12 cellular contexts compared by ENCODE assay signal in the genomic region with DNA sequence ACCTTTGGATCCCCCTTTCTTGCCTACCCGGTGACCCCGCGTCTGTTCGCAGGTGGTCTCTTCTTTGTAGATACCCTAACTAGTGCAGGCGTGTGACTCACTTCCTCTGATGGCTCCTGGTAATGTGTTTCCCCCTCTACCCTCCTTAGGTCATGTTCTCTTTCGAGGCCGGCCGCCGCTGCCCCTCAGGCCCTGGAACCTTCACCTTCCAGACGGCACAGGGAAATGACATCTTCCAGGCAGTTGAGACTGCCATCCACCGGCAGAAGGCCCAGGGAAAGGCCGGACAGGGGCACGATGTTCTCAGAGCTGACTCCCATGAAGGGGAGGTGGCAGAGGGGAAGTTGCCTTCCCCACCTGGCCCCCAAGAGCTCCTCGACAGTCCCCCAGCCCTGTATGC. TPM values are rescaled to one million over a fixed set of nuclear protein-coding genes. Genes with fewer than 3 reads are reported as not detected.
DNase-seq lines count a peak whose midpoint lies in the region; ATAC-seq and TF ChIP-seq lines count a peak whose summit lies in the region.
"Had no signal": no experiment of that assay in that cellular context is flagged by ENCODE, and none has a peak within 500 bp of the region (broad histone marks: within the 10 kb centered on the region; RNA-seq: fewer than 3 reads in every experiment).

No MANE protein-coding gene starts in this region.

- no peak overlapping the region for H3K27ac ChIP-seq in RWPE1
- H3K27ac ChIP-seq: brain microvascular endothelial cell had no signal

- no peak for TF ChIP-seq CTCF in RWPE1 (conservative IDR thresholded peaks at IDR 0.05; ENCODE audit: low read depth)

- H3K27me3 Mint-ChIP-seq in stimulated activated naive CD8-positive, alpha-beta T cell treated with anti-CD3 and anti-CD28 coated beads, Interleukin-15, Interleukin-2, amounts not matched to agents 100 ng/mL and 50 ng/mL, for 24 hours = peaks cover 12% of the 10 kb centered on the region
- H3K27me3 Mint-ChIP-seq in activated naive CD8-positive, alpha-beta T cell = peaks cover 5% of the 10 kb centered on the region
- peaks cover 9 to 33% (median 21%) of the 10 kb centered on the region in 5 donors for H3K27me3 Mint-ChIP-seq in naive thymus-derived CD8-positive, alpha-beta T cell

- H3K36me3 Mint-ChIP-seq in stimulated activated naive CD8-positive, alpha-beta T cell treated with anti-CD3 and anti-CD28 coated beads, Interleukin-15, Interleukin-2, amounts not matched to agents 100 ng/mL and 50 ng/mL, for 24 hours (ENCODE audit: low read depth) = no peaks in the 10 kb centered on the region
- H3K36me3 Mint-ChIP-seq in activated naive CD8-positive, alpha-beta T cell = no peaks in the 10 kb centered on the region
- H3K36me3 Mint-ChIP-seq in naive thymus-derived CD8-positive, alpha-beta T cell = no peaks in the 10 kb centered on the region

- no peak overlapping the region for H3K27ac Mint-ChIP-seq in stimulated activated naive CD8-positive, alpha-beta T cell treated with anti-CD3 and anti-CD28 coated beads, Interleukin-15, Interleukin-2, amounts not matched to agents 100 ng/mL and 50 ng/mL, for 24 hours
- H3K27ac Mint-ChIP-seq in activated naive CD8-positive, alpha-beta T cell = no peak overlapping the region
- H3K27ac Mint-ChIP-seq in naive thymus-derived CD8-positive, alpha-beta T cell = peak overlapping the region in 4 of 10 donors; percentile 46 to 71 (median 54)

- no peak for DNase-seq in stimulated activated naive CD8-positive, alpha-beta T cell treated with anti-CD3 and anti-CD28 coated beads, Interleukin-15, Interleukin-2, amounts not matched to agents 100 U/mL and 50 U/mL, for 24 hours
- no peak for DNase-seq in naive thymus-derived CD8-positive, alpha-beta T cell
- DNase-seq in NCI-H226 (no peak), RWPE1 (ENCODE audit: low spot score) (no peak)
- DNase-seq: brain microvascular endothelial cell; NCI-H526 treated with DMSO at 0.1 percent for 48 hours; stimulated activated naive CD4-positive, alpha-beta T cell had no signal

- H3K4me3 Mint-ChIP-seq in stimulated activated naive CD8-positive, alpha-beta T cell treated with anti-CD3 and anti-CD28 coated beads, Interleukin-15, Interleukin-2, amounts not matched to agents 100 ng/mL and 50 ng/mL, for 24 hours = peak overlapping the region; percentile 94
- peak overlapping the region; percentile 60 for H3K4me3 Mint-ChIP-seq in activated naive CD8-positive, alpha-beta T cell
- peak overlapping the region; percentile 27 to 98 (median 90) for H3K4me3 Mint-ChIP-seq in naive thymus-derived CD8-positive, alpha-beta T cell

- no peak for ATAC-seq in stimulated activated naive CD8-positive, alpha-beta T cell treated with anti-CD3 and anti-CD28 coated beads, Interleukin-15, Interleukin-2, amounts not matched to agents 100 U/mL and 50 U/mL, for 24 hours
- no peak for ATAC-seq in naive thymus-derived CD8-positive, alpha-beta T cell
- ATAC-seq in HG02840 (IDR thresholded peaks at IDR 0.05; ENCODE audit: low FRiP score, unreplicated experiment) (no peak), GM19324 (IDR thresholded peaks at IDR 0.05; ENCODE audit: low FRiP score, unreplicated experiment) (no peak)

- peaks cover 23% of the 10 kb centered on the region for H3K4me1 Mint-ChIP-seq in stimulated activated naive CD8-positive, alpha-beta T cell treated with anti-CD3 and anti-CD28 coated beads, Interleukin-15, Interleukin-2, amounts not matched to agents 100 ng/mL and 50 ng/mL, for 24 hours (ENCODE audit: low read depth)
- peaks cover 5% of the 10 kb centered on the region for H3K4me1 Mint-ChIP-seq in activated naive CD8-positive, alpha-beta T cell (ENCODE audit: low read depth)
- peaks cover 13 to 24% (median 19%) of the 10 kb centered on the region in 4 donors for H3K4me1 Mint-ChIP-seq in naive thymus-derived CD8-positive, alpha-beta T cell

- POLR2A ChIA-PET in naive thymus-derived CD8-positive, alpha-beta T cell (lab: Charles Lee) = interaction anchor here (1.1 to 1.3 kb wide), 3 partner anchors 11 to 74 kb away, joined by 3 to 4 read pairs (median 3); partner anchors contain the start of genes CCDC142, PCGF1 and TTC31
- POLR2A ChIA-PET in RWPE1 (lab: Yijun Ruan, JAX; ENCODE audit: low non-redundant PET) = no interaction called here

- H3K9me3 Mint-ChIP-seq in stimulated activated naive CD8-positive, alpha-beta T cell treated with anti-CD3 and anti-CD28 coated beads, Interleukin-15, Interleukin-2, amounts not matched to agents 100 ng/mL and 50 ng/mL, for 24 hours = no peaks in the 10 kb centered on the region
- H3K9me3 Mint-ChIP-seq in activated naive CD8-positive, alpha-beta T cell (ENCODE audit: low read depth) = no peaks in the 10 kb centered on the region
- H3K9me3 Mint-ChIP-seq in naive thymus-derived CD8-positive, alpha-beta T cell = no peaks in the 10 kb centered on the region

- CTCF ChIA-PET in RWPE1 (lab: Yijun Ruan, JAX) = no interaction called here

RNA-seq across cellular contexts. Expression of gene DOK1, which starts 1.6 kb away (rescaled TPM):
- 10 to 100 TPM; 21.0 to 23.1 TPM for total RNA-seq in naive thymus-derived CD8-positive, alpha-beta T cell
- 10 to 100 TPM; 11.8 to 18.8 (median 15.9) TPM for polyA plus RNA-seq in naive thymus-derived CD8-positive, alpha-beta T cell

RNA-seq across cellular contexts. Expression of gene LOXL3, which starts 2.4 kb away (rescaled TPM):
- under 1 TPM in 1 of 2 experiments, not detected in 1; 0.22 TPM for total RNA-seq in naive thymus-derived CD8-positive, alpha-beta T cell
- under 1 TPM; 0.06 to 0.15 (median 0.06) TPM for polyA plus RNA-seq in naive thymus-derived CD8-positive, alpha-beta T cell

RNA-seq across cellular contexts. Expression of gene HTRA2, which starts 26.4 kb away (rescaled TPM):
- total RNA-seq in naive thymus-derived CD8-positive, alpha-beta T cell = 10 to 100 TPM; 38.6 to 44.5 TPM
- polyA plus RNA-seq in naive thymus-derived CD8-positive, alpha-beta T cell = 10 to 100 TPM; 21.3 to 24.5 (median 24.5) TPM

RNA-seq across cellular contexts. Expression of gene AUP1, which starts 26.7 kb away (rescaled TPM):
- total RNA-seq in naive thymus-derived CD8-positive, alpha-beta T cell = 100 to 1,000 TPM; 173 to 184 TPM
- polyA plus RNA-seq in naive thymus-derived CD8-positive, alpha-beta T cell = 10 to 100 TPM; 79.5 to 88.9 (median 81.8) TPM

RNA-seq across cellular contexts. Expression of gene DQX1, which starts 30.1 kb away (rescaled TPM):
- under 1 TPM; 0.36 to 0.81 TPM for total RNA-seq in naive thymus-derived CD8-positive, alpha-beta T cell
- not detected for polyA plus RNA-seq in naive thymus-derived CD8-positive, alpha-beta T cell
- total RNA-seq: epithelial cell of proximal tubule had no signal
